Comparison of ENCODE assay signal across 11 cellular contexts in genomic region chr1:70486676-70487470, GRCh38.
DNase-seq lines count a peak whose midpoint lies in the region; ATAC-seq and TF ChIP-seq lines count a peak whose summit lies in the region.
"Had no signal": no experiment of that assay in that cellular context is flagged by ENCODE, and none has a peak within 500 bp of the region (broad histone marks: within the 10 kb centered on the region; RNA-seq: fewer than 3 reads in every experiment).

No MANE protein-coding gene starts in this region.

- 65% methylated on average over 2 of the region's 2 CpGs for WGBS in prostate gland

- H3K4me1 ChIP-seq in lower lobe of right lung, result peaks cover 4% of the 10 kb centered on the region
- H3K4me1 ChIP-seq in prostate gland (replicated peaks), result no peaks in the 10 kb centered on the region

- peak; percentile 55 to 59 for ATAC-seq in lower lobe of right lung
- no peak for ATAC-seq in GM21786 (IDR thresholded peaks at IDR 0.05; ENCODE audit: unreplicated experiment)
- no peak for ATAC-seq in GM18511 (IDR thresholded peaks at IDR 0.05; ENCODE audit: unreplicated experiment)

- H3K9me3 ChIP-seq in lower lobe of right lung, result no peaks in the 10 kb centered on the region
- no peaks in the 10 kb centered on the region for H3K9me3 ChIP-seq in prostate gland

- TF ChIP-seq POLR2A in prostate gland (IDR thresholded peaks at IDR 0.05), result no peak

- no peaks in the 10 kb centered on the region for H3K36me3 ChIP-seq in brain microvascular endothelial cell (replicated peaks)
- no peaks in the 10 kb centered on the region for H3K36me3 ChIP-seq in lower lobe of right lung
- no peaks in the 10 kb centered on the region for H3K36me3 ChIP-seq in prostate gland
- H3K36me3 ChIP-seq: esophagus muscularis mucosa had no signal

- in situ Hi-C loops in ACHN (cut with HindIII; ENCODE audit: low pct_ligation_motif_present, low pct_unique_long_range_greater_than_20kb, low sequenced_read_pairs), result no loop called here
- in situ Hi-C loops in brain microvascular endothelial cell (cut with HindIII; ENCODE audit: low pct_ligation_motif_present, low sequenced_read_pairs), result no loop called here

- DNase-seq in ACHN, result peak; percentile 81
- DNase-seq in HT1080 (ENCODE audit: low read depth), result peak; percentile 81
- peak; percentile 88 for DNase-seq in brain microvascular endothelial cell
- DNase-seq in lower lobe of right lung, result no peak
- DNase-seq in DMS153 treated with DMSO at 0.1 percent for 48 hours (lab: John Stamatoyannopoulos, UW; ENCODE audit: unreplicated experiment), result no peak
- no peak for DNase-seq in prostate gland (ENCODE audit: low spot score)
- DNase-seq: activated T-cell treated with anti-CD3 and anti-CD28 coated beads for 4 hours; CD4-positive, CD25-positive, alpha-beta regulatory T cell had no signal

- intact Hi-C loops in lower lobe of right lung (cut with DNase I), result no loop called here
- intact Hi-C loops in prostate gland (cut with DNase I), result no loop called here

- no peak overlapping the region for H3K27ac ChIP-seq in brain microvascular endothelial cell
- no peak overlapping the region for H3K27ac ChIP-seq in lower lobe of right lung
- no peak overlapping the region for H3K27ac ChIP-seq in prostate gland

- TF ChIP-seq CTCF in brain microvascular endothelial cell (IDR thresholded peaks at IDR 0.05; ENCODE audit: low read depth, low read length, missing control alignments), result peak; percentile 15
- TF ChIP-seq CTCF in lower lobe of right lung (IDR thresholded peaks at IDR 0.05), result no peak
- TF ChIP-seq CTCF in prostate gland (IDR thresholded peaks at IDR 0.05), result no peak

- H3K4me3 ChIP-seq in brain microvascular endothelial cell (ENCODE audit: low read depth, low read length) (no peak overlapping the region), lower lobe of right lung (no peak overlapping the region), prostate gland (no peak overlapping the region)
- H3K4me3 ChIP-seq: esophagus muscularis mucosa had no signal

- H3K27me3 ChIP-seq in brain microvascular endothelial cell (replicated peaks), result no peaks in the 10 kb centered on the region
- no peaks in the 10 kb centered on the region for H3K27me3 ChIP-seq in lower lobe of right lung (ENCODE audit: low read depth)
- H3K27me3 ChIP-seq in prostate gland (replicated peaks; ENCODE audit: insufficient read depth), result no peaks in the 10 kb centered on the region
- H3K27me3 ChIP-seq: esophagus muscularis mucosa had no signal

Comparison
In these comparisons a context has a peak if more than half of its experiments do, and no peak if none do; other contexts are left out.
1. DNase-seq: peak in ACHN (single experiment), HT1080 (single experiment) and brain microvascular endothelial cell (single experiment); none in lower lobe of right lung (single experiment), DMS153 treated with DMSO at 0.1 percent for 48 hours (single experiment) and prostate gland (single experiment).
2. ATAC-seq: peak in lower lobe of right lung (2 of 2); none in GM21786 (single experiment) and GM18511 (single experiment).